Comparison of ENCODE assay signal across 8 cellular contexts in the genomic region with DNA sequence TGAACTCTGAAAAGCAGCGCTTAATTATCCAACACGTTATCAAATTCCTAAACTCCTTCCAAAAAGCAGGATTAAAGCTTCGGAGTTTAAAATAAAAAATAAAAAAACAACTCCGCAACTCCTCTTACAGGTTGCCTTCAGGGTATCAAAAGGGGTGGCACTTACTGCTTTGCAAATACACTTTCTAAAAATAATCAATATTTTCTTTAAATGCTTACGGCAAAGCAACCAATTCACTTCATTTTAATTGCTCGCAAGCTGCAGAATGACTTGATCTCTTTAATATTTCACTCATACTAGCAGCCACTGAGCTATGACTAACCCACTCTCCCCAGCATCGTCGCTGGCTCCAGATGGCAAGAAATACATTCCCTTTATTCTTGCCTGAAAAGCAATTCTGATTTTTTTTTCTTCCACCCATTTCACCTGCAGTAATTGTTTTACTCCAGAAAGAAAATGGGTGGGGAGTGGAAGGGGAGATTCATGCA. TPM values are rescaled to one million over a fixed set of nuclear protein-coding genes. Genes with fewer than 3 reads are reported as not detected.
DNase-seq lines count a peak whose midpoint lies in the region; ATAC-seq and TF ChIP-seq lines count a peak whose summit lies in the region.

No MANE protein-coding gene starts in this region.

- no peaks in the 10 kb centered on the region for H4K20me1 ChIP-seq in PC-9 (ENCODE audit: insufficient read depth)
- H4K20me1 ChIP-seq in neural cell (ENCODE audit: insufficient read depth) = no peaks in the 10 kb centered on the region

- CTCF ChIA-PET in PC-9 (lab: Charles Lee) = no interaction called here

- H3K4me3 ChIP-seq in PC-9 (peak overlapping the region; percentile 71), epithelial cell of esophagus (ENCODE audit: low read length) (peak overlapping the region; percentile 48), neural cell (ENCODE audit: low read length) (peak overlapping the region; percentile 90)

- H3F3A ChIP-seq in PC-9 (ENCODE audit: insufficient read depth, low read depth) (peaks cover 6% of the 10 kb centered on the region; the same call in 1 of the 2 replicates), neural cell (ENCODE audit: insufficient read depth, low read length, poor library complexity, severe bottlenecking) (no peaks in the 10 kb centered on the region)

- no peak for TF ChIP-seq EP300 in neural cell (conservative IDR thresholded peaks at IDR 0.05; ENCODE audit: poor library complexity, severe bottlenecking)

- H3K79me2 ChIP-seq in PC-9 (ENCODE audit: low read depth) (no peaks in the 10 kb centered on the region), neural cell (replicated peaks; ENCODE audit: insufficient read depth, low read length) (no peaks in the 10 kb centered on the region)

- no peak for TF ChIP-seq CTCF in PC-9 (conservative IDR thresholded peaks at IDR 0.05)
- TF ChIP-seq CTCF in epithelial cell of esophagus (IDR thresholded peaks at IDR 0.05; ENCODE audit: insufficient read depth, low read depth, low read length, missing control alignments) = no peak
- TF ChIP-seq CTCF in neural cell (IDR thresholded peaks at IDR 0.05; ENCODE audit: poor library complexity, severe bottlenecking) = no peak

- H2AFZ ChIP-seq in PC-9 (peak overlapping the region; percentile 60; the same call in 1 of the 2 replicates), neural cell (ENCODE audit: low read depth, low read length) (peak overlapping the region; percentile 48)

- H3K4me1 ChIP-seq in PC-9 (replicated peaks; ENCODE audit: insufficient read depth) = peaks cover 16% of the 10 kb centered on the region

- H3K27ac ChIP-seq in PC-9 (no peak overlapping the region), neural cell (ENCODE audit: low read length) (no peak overlapping the region)

- ATAC-seq in HG03039 (IDR thresholded peaks at IDR 0.05; ENCODE audit: unreplicated experiment) = no peak
- no peak for ATAC-seq in GM18867 (IDR thresholded peaks at IDR 0.05; ENCODE audit: unreplicated experiment)
- ATAC-seq in GM18873 (IDR thresholded peaks at IDR 0.05; ENCODE audit: low FRiP score, unreplicated experiment) = no peak

- DNase-seq in EL (peak; percentile 71), PC-9 (no peak), epithelial cell of esophagus (ENCODE audit: low read depth) (peak; percentile 67), NCI-H774 (lab: John Stamatoyannopoulos, UW) (no peak)

- H3K36me3 ChIP-seq in PC-9 (ENCODE audit: low read depth) (no peaks in the 10 kb centered on the region), neural cell (ENCODE audit: insufficient read depth, low read length) (no peaks in the 10 kb centered on the region)

- no peak for TF ChIP-seq RAD21 in neural cell (conservative IDR thresholded peaks at IDR 0.05)

- H3K9me2 ChIP-seq in PC-9 (ENCODE audit: insufficient read depth) (no peaks in the 10 kb centered on the region), neural cell (ENCODE audit: insufficient read depth, low read length) (no peaks in the 10 kb centered on the region)

- H3K9me3 ChIP-seq in PC-9 (ENCODE audit: insufficient read depth, low read depth) (no peaks in the 10 kb centered on the region), neural cell (ENCODE audit: low read length) (no peaks in the 10 kb centered on the region)

- TSS peak; percentile 33 for BruUV-seq in PC-9 (replicated peaks; lab: Mats Ljungman, UMichigan)

- H3K9ac ChIP-seq in neural cell (ENCODE audit: low read length) = peak overlapping the region; percentile 59

- POLR2A ChIA-PET in PC-9 (lab: Charles Lee; ENCODE audit: unreplicated experiment) = interaction anchor here (0.6 kb wide), 1 partner anchor 142 kb away, joined by 11 read pairs; no protein-coding TSS in a partner anchor

- H3K4me2 ChIP-seq in PC-9 = peak overlapping the region; percentile 89
- H3K4me2 ChIP-seq in neural cell (ENCODE audit: low read length) = peak overlapping the region; percentile 66

- intact Hi-C loops in PC-9 (cut with micrococcal nuclease; ENCODE audit: unreplicated experiment) = loop anchor here (5.0 kb wide), 1 partner anchor 55 kb away; no protein-coding TSS in a partner anchor

- H3K27me3 ChIP-seq in PC-9 (ENCODE audit: insufficient read depth, low read depth) (no peaks in the 10 kb centered on the region), neural cell (ENCODE audit: insufficient read depth, low read depth, low read length) (peaks cover 46% of the 10 kb centered on the region)

TF ChIP-seq in neural cell, 6 proteins besides CTCF, POLR2A, EP300 and RAD21:
- TF ChIP-seq SMC3 (conservative IDR thresholded peaks at IDR 0.05; ENCODE audit: poor library complexity) = no peak
- TF ChIP-seq, protein P1, sequence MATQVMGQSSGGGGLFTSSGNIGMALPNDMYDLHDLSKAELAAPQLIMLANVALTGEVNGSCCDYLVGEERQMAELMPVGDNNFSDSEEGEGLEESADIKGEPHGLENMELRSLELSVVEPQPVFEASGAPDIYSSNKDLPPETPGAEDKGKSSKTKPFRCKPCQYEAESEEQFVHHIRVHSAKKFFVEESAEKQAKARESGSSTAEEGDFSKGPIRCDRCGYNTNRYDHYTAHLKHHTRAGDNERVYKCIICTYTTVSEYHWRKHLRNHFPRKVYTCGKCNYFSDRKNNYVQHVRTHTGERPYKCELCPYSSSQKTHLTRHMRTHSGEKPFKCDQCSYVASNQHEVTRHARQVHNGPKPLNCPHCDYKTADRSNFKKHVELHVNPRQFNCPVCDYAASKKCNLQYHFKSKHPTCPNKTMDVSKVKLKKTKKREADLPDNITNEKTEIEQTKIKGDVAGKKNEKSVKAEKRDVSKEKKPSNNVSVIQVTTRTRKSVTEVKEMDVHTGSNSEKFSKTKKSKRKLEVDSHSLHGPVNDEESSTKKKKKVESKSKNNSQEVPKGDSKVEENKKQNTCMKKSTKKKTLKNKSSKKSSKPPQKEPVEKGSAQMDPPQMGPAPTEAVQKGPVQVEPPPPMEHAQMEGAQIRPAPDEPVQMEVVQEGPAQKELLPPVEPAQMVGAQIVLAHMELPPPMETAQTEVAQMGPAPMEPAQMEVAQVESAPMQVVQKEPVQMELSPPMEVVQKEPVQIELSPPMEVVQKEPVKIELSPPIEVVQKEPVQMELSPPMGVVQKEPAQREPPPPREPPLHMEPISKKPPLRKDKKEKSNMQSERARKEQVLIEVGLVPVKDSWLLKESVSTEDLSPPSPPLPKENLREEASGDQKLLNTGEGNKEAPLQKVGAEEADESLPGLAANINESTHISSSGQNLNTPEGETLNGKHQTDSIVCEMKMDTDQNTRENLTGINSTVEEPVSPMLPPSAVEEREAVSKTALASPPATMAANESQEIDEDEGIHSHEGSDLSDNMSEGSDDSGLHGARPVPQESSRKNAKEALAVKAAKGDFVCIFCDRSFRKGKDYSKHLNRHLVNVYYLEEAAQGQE (IDR thresholded peaks at IDR 0.05; ENCODE audit: borderline replicate concordance) = no peak
- TF ChIP-seq POLR2AphosphoS5 (IDR thresholded peaks at IDR 0.05) = no peak
- no peak for TF ChIP-seq MXI1 (conservative IDR thresholded peaks at IDR 0.05; ENCODE audit: poor library complexity, severe bottlenecking)
- TF ChIP-seq EZH2 (IDR thresholded peaks at IDR 0.05; ENCODE audit: borderline replicate concordance, insufficient read depth, low read length, poor library complexity, severe bottlenecking) = no peak
- no peak for TF ChIP-seq TAF1 (IDR thresholded peaks at IDR 0.05; ENCODE audit: low read depth)

RNA-seq across cellular contexts. Expression of a gene that starts 54.4 kb away (rescaled TPM):
- 16.0 and 18.3 TPM in 2 replicates for total RNA-seq in PC-9 (2021)
- polyA plus RNA-seq in neural cell = 28.0 and 30.7 TPM in 2 replicates
- polyA minus RNA-seq in neural cell = 55.5 and 63.6 TPM in 2 replicates

Comparison
In these comparisons a context has a peak if more than half of its experiments do, and no peak if none do; other contexts are left out.
1. DNase-seq: peak in EL (single experiment) and epithelial cell of esophagus (single experiment); none in PC-9 (0 of 2) and NCI-H774 (single experiment).
2. Peak in every context shown above with its lines, with median percentiles within 50 percentile points of each other: H3K4me3 ChIP-seq.